1 cellular context compared by ENCODE assay signal in genomic region chr3:142595951-142596725, GRCh38.
TF ChIP-seq lines count a peak whose summit lies in the region.

A gene with protein sequence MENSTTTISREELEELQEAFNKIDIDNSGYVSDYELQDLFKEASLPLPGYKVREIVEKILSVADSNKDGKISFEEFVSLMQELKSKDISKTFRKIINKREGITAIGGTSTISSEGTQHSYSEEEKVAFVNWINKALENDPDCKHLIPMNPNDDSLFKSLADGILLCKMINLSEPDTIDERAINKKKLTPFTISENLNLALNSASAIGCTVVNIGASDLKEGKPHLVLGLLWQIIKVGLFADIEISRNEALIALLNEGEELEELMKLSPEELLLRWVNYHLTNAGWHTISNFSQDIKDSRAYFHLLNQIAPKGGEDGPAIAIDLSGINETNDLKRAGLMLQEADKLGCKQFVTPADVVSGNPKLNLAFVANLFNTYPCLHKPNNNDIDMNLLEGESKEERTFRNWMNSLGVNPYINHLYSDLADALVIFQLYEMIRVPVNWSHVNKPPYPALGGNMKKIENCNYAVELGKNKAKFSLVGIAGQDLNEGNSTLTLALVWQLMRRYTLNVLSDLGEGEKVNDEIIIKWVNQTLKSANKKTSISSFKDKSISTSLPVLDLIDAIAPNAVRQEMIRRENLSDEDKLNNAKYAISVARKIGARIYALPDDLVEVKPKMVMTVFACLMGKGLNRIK (plus strand): TSS chr3:142596393. CDS start chr3:142664238, 67,845 bp downstream.

TF ChIP-seq in K562, 482 proteins besides CTCF, POLR2A, EP300 and RAD21 (continued from another document):
- TF ChIP-seq, protein P1, sequence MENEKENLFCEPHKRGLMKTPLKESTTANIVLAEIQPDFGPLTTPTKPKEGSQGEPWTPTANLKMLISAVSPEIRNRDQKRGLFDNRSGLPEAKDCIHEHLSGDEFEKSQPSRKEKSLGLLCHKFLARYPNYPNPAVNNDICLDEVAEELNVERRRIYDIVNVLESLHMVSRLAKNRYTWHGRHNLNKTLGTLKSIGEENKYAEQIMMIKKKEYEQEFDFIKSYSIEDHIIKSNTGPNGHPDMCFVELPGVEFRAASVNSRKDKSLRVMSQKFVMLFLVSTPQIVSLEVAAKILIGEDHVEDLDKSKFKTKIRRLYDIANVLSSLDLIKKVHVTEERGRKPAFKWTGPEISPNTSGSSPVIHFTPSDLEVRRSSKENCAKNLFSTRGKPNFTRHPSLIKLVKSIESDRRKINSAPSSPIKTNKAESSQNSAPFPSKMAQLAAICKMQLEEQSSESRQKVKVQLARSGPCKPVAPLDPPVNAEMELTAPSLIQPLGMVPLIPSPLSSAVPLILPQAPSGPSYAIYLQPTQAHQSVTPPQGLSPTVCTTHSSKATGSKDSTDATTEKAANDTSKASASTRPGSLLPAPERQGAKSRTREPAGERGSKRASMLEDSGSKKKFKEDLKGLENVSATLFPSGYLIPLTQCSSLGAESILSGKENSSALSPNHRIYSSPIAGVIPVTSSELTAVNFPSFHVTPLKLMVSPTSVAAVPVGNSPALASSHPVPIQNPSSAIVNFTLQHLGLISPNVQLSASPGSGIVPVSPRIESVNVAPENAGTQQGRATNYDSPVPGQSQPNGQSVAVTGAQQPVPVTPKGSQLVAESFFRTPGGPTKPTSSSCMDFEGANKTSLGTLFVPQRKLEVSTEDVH (IDR thresholded peaks at IDR 0.05; ENCODE audit: low read depth, partially characterized antibody) = peak; percentile 66
- no peak for TF ChIP-seq ATF1 (CRISPR knock-in tag; IDR thresholded peaks at IDR 0.05)
- peak; percentile 65 for TF ChIP-seq ATF1 (tag; IDR thresholded peaks at IDR 0.05)
- no peak for TF ChIP-seq RBM34 (IDR thresholded peaks at IDR 0.05; ENCODE audit: borderline replicate concordance, insufficient read depth, low read length)
- TF ChIP-seq NFXL1 (CRISPR knock-in tag; IDR thresholded peaks at IDR 0.05) = no peak
- TF ChIP-seq KLF1 (tag; IDR thresholded peaks at IDR 0.05) = 0 out of 2 replicates have a peak, but pooled peaks have one; percentile 31
- TF ChIP-seq ZNF263 (CRISPR knock-in tag; IDR thresholded peaks at IDR 0.05; ENCODE audit: borderline replicate concordance) = no peak
- TF ChIP-seq TFAP4 (CRISPR knock-in tag; IDR thresholded peaks at IDR 0.05; ENCODE audit: borderline replicate concordance) = peak; percentile 91
- peak; percentile 89 for TF ChIP-seq ZEB2 (IDR thresholded peaks at IDR 0.05)
- TF ChIP-seq, protein P2, sequence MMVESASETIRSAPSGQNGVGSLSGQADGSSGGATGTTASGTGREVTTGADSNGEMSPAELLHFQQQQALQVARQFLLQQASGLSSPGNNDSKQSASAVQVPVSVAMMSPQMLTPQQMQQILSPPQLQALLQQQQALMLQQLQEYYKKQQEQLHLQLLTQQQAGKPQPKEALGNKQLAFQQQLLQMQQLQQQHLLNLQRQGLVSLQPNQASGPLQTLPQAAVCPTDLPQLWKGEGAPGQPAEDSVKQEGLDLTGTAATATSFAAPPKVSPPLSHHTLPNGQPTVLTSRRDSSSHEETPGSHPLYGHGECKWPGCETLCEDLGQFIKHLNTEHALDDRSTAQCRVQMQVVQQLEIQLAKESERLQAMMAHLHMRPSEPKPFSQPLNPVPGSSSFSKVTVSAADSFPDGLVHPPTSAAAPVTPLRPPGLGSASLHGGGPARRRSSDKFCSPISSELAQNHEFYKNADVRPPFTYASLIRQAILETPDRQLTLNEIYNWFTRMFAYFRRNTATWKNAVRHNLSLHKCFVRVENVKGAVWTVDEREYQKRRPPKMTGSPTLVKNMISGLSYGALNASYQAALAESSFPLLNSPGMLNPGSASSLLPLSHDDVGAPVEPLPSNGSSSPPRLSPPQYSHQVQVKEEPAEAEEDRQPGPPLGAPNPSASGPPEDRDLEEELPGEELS (CRISPR knock-in tag; IDR thresholded peaks at IDR 0.05; ENCODE audit: borderline replicate concordance) = peak; percentile 36; the same call in 1 of the 2 replicates
- TF ChIP-seq XRCC5 (IDR thresholded peaks at IDR 0.05; ENCODE audit: low read depth, low read length) = peak; percentile 96
- no peak for TF ChIP-seq ZNF384 (IDR thresholded peaks at IDR 0.05; ENCODE audit: low read depth, low read length)
- no peak for TF ChIP-seq ZNF224 (CRISPR knock-in tag; IDR thresholded peaks at IDR 0.05)
- TF ChIP-seq, protein P3, sequence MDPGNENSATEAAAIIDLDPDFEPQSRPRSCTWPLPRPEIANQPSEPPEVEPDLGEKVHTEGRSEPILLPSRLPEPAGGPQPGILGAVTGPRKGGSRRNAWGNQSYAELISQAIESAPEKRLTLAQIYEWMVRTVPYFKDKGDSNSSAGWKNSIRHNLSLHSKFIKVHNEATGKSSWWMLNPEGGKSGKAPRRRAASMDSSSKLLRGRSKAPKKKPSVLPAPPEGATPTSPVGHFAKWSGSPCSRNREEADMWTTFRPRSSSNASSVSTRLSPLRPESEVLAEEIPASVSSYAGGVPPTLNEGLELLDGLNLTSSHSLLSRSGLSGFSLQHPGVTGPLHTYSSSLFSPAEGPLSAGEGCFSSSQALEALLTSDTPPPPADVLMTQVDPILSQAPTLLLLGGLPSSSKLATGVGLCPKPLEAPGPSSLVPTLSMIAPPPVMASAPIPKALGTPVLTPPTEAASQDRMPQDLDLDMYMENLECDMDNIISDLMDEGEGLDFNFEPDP (CRISPR knock-in tag; IDR thresholded peaks at IDR 0.05) = no peak
- TF ChIP-seq PHB2 (IDR thresholded peaks at IDR 0.05; ENCODE audit: low read depth) = no peak
- no peak for TF ChIP-seq LEF1 (IDR thresholded peaks at IDR 0.05)
- TF ChIP-seq, protein P4, sequence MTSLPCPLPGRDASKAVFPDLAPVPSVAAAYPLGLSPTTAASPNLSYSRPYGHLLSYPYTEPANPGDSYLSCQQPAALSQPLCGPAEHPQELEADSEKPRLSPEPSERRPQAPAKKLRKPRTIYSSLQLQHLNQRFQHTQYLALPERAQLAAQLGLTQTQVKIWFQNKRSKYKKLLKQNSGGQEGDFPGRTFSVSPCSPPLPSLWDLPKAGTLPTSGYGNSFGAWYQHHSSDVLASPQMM (CRISPR knock-in tag; IDR thresholded peaks at IDR 0.05) = no peak
- TF ChIP-seq DIDO1 (tag; IDR thresholded peaks at IDR 0.05; ENCODE audit: low read depth) = peak; percentile 51
- TF ChIP-seq HOMEZ (CRISPR knock-in tag; IDR thresholded peaks at IDR 0.05) = no peak
- TF ChIP-seq CHAMP1 (IDR thresholded peaks at IDR 0.05) = peak; percentile 84
- TF ChIP-seq ZNF668 (CRISPR knock-in tag; IDR thresholded peaks at IDR 0.05) = no peak
- TF ChIP-seq MAZ (CRISPR knock-in tag; conservative IDR thresholded peaks at IDR 0.05 in 1 of 2, IDR thresholded peaks at IDR 0.05 in 1 of 2) = peak; percentile 81 to 86
- peak; percentile 98 for TF ChIP-seq NRF1 (conservative IDR thresholded peaks at IDR 0.05 in 1 of 2, IDR thresholded peaks at IDR 0.05 in 1 of 2)
- peak; percentile 15 for TF ChIP-seq ASH1L (IDR thresholded peaks at IDR 0.05; ENCODE audit: borderline replicate concordance, low read depth, partially characterized antibody)
- TF ChIP-seq ZNF584 (CRISPR knock-in tag; IDR thresholded peaks at IDR 0.05; ENCODE audit: low read depth) = 0 out of 2 replicates have a peak, but pooled peaks have one; percentile 6
- TF ChIP-seq ZNF764 (CRISPR knock-in tag; IDR thresholded peaks at IDR 0.05; ENCODE audit: low read depth) = peak; percentile 97
- TF ChIP-seq, protein P5, sequence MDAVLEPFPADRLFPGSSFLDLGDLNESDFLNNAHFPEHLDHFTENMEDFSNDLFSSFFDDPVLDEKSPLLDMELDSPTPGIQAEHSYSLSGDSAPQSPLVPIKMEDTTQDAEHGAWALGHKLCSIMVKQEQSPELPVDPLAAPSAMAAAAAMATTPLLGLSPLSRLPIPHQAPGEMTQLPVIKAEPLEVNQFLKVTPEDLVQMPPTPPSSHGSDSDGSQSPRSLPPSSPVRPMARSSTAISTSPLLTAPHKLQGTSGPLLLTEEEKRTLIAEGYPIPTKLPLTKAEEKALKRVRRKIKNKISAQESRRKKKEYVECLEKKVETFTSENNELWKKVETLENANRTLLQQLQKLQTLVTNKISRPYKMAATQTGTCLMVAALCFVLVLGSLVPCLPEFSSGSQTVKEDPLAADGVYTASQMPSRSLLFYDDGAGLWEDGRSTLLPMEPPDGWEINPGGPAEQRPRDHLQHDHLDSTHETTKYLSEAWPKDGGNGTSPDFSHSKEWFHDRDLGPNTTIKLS (IDR thresholded peaks at IDR 0.05; ENCODE audit: borderline replicate concordance, low read depth) = peak; percentile 2; the same call in 1 of the 2 replicates
- no peak for TF ChIP-seq MED1 (CRISPR knock-in tag; IDR thresholded peaks at IDR 0.05; ENCODE audit: borderline replicate concordance)
- no peak for TF ChIP-seq NR2C2 (CRISPR knock-in tag; IDR thresholded peaks at IDR 0.05)
- peak; percentile 79 for TF ChIP-seq NR2C2 (tag; IDR thresholded peaks at IDR 0.05)
- TF ChIP-seq ZNF655 (CRISPR knock-in tag; IDR thresholded peaks at IDR 0.05) = no peak
- TF ChIP-seq, protein P6, sequence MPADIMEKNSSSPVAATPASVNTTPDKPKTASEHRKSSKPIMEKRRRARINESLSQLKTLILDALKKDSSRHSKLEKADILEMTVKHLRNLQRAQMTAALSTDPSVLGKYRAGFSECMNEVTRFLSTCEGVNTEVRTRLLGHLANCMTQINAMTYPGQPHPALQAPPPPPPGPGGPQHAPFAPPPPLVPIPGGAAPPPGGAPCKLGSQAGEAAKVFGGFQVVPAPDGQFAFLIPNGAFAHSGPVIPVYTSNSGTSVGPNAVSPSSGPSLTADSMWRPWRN (IDR thresholded peaks at IDR 0.05; ENCODE audit: low read depth) = 0 out of 2 replicates have a peak, but pooled peaks have one; percentile 15
- no peak for TF ChIP-seq TFAM (CRISPR knock-in tag; conservative IDR thresholded peaks at IDR 0.05)
